14 cellular contexts compared by ENCODE assay signal in genomic region chr15:80068578-80068977, GRCh38. TPM values are rescaled to one million over a fixed set of nuclear protein-coding genes. Genes with fewer than 3 reads are reported as not detected.
DNase-seq lines count a peak whose midpoint lies in the region; ATAC-seq and TF ChIP-seq lines count a peak whose summit lies in the region.
"Had no signal": no experiment of that assay in that cellular context is flagged by ENCODE, and none has a peak within 500 bp of the region (broad histone marks: within the 10 kb centered on the region; RNA-seq: fewer than 3 reads in every experiment).

No MANE protein-coding gene starts in this region.

- ATAC-seq in mucosa of descending colon, result no peak

- intact Hi-C loops in mucosa of descending colon (cut with DNase I, micrococcal nuclease), result no loop called here

- no peak overlapping the region for H2AK5ac ChIP-seq in mesendoderm (ENCODE audit: low read length)

- H3K4ac ChIP-seq in mesendoderm (ENCODE audit: low read depth, low read length), result no peak overlapping the region

- TF ChIP-seq CTCF in GM06990 (IDR thresholded peaks at IDR 0.05; ENCODE audit: insufficient read depth, low read length, poor library complexity, severe bottlenecking) (no peak), mucosa of descending colon (IDR thresholded peaks at IDR 0.05) (no peak)

- H3K27ac ChIP-seq in ACC112 (ENCODE audit: low read depth, low read length) (peak overlapping the region; percentile 14; the same call in 1 of the 2 replicates), SK-N-MC (peak overlapping the region; percentile 89), mesendoderm (ENCODE audit: low read depth, low read length) (no peak overlapping the region)
- H3K27ac ChIP-seq: prostate gland had no signal

- H3K4me1 ChIP-seq in ACC112 (ENCODE audit: control insufficient read depth, insufficient read depth, low read length, unreplicated experiment), result peaks cover 20% of the 10 kb centered on the region
- peaks cover 31% of the 10 kb centered on the region for H3K4me1 ChIP-seq in mucosa of descending colon (ENCODE audit: low read depth)
- no peaks in the 10 kb centered on the region for H3K4me1 ChIP-seq in mesendoderm (ENCODE audit: control insufficient read depth, low read depth, low read length)
- H3K4me1 ChIP-seq: prostate gland had no signal

- H3K56ac ChIP-seq in mesendoderm (ENCODE audit: low read length), result no peak overlapping the region

- no peak overlapping the region for H3K23ac ChIP-seq in mesendoderm (ENCODE audit: low read length)

- H4K5ac ChIP-seq in mesendoderm (ENCODE audit: low read length), result no peak overlapping the region

- H2BK15ac ChIP-seq in mesendoderm (replicated peaks; ENCODE audit: low read depth), result no peak overlapping the region

- H3K79me1 ChIP-seq in mesendoderm (ENCODE audit: low read length), result no peaks in the 10 kb centered on the region

- no CpG with 5 or more reads among the region's 11 CpGs for WGBS in mesendoderm (ENCODE audit: extremely low coverage, insufficient coverage, low lambda C conversion rate)

- H3K36me3 ChIP-seq in ACC112 (ENCODE audit: insufficient read depth, low read length) (no peaks in the 10 kb centered on the region), GM06990 (ENCODE audit: control insufficient read depth, insufficient read depth, low read length) (no peaks in the 10 kb centered on the region), SK-N-MC (ENCODE audit: insufficient read depth, low read length) (no peaks in the 10 kb centered on the region), mucosa of descending colon (ENCODE audit: low read depth) (no peaks in the 10 kb centered on the region), mesendoderm (ENCODE audit: control insufficient read depth, insufficient read depth, low read length) (no peaks in the 10 kb centered on the region)
- H3K36me3 ChIP-seq: prostate gland had no signal

- H3K9me3 ChIP-seq in SK-N-MC (ENCODE audit: low read depth, low read length) (no peaks in the 10 kb centered on the region), mucosa of descending colon (no peaks in the 10 kb centered on the region)
- H3K9me3 ChIP-seq: prostate gland had no signal

- no peak overlapping the region for H3K18ac ChIP-seq in mesendoderm (ENCODE audit: low read length)

- H3K9ac ChIP-seq in SK-N-MC (ENCODE audit: insufficient read length) (peak overlapping the region; percentile 1), mesendoderm (ENCODE audit: low read length) (no peak overlapping the region)

- H3K27me3 ChIP-seq in ACC112 (ENCODE audit: insufficient read depth, low read length), result no peaks in the 10 kb centered on the region
- H3K27me3 ChIP-seq in GM06990 (replicated peaks; ENCODE audit: control insufficient read depth, insufficient read depth, low read length), result no peaks in the 10 kb centered on the region
- H3K27me3 ChIP-seq in mesendoderm (ENCODE audit: insufficient read depth, low read length, poor library complexity), result no peaks in the 10 kb centered on the region

- H2AFZ ChIP-seq in ACC112 (ENCODE audit: low read length, unreplicated experiment), result no peak overlapping the region

- H3K4me2 ChIP-seq in mesendoderm (ENCODE audit: low read length), result no peak overlapping the region

- H4K8ac ChIP-seq in mesendoderm (ENCODE audit: low read depth, low read length), result no peak overlapping the region

- no peak overlapping the region for H3K4me3 ChIP-seq in ACC112 (ENCODE audit: low read depth, low read length)
- H3K4me3 ChIP-seq in GM06990 (replicated peaks; ENCODE audit: low read depth, low read length), result no peak overlapping the region; the same call in 1 of the 2 replicates
- peak overlapping the region; percentile 60 for H3K4me3 ChIP-seq in SK-N-MC
- no peak overlapping the region for H3K4me3 ChIP-seq in mucosa of descending colon
- H3K4me3 ChIP-seq in mesendoderm (ENCODE audit: low read length), result no peak overlapping the region
- H3K4me3 ChIP-seq: prostate gland had no signal

- H2BK120ac ChIP-seq in mesendoderm (ENCODE audit: low read depth, low read length), result no peak overlapping the region

- peak; percentile 40 for DNase-seq in GM06990 (ENCODE audit: extremely low read depth, insufficient read length)
- DNase-seq in SK-N-MC (ENCODE audit: low read depth, low spot score), result no peak
- peak; percentile 43 for DNase-seq in fibroblast of the conjunctiva (ENCODE audit: low read depth)
- no peak for DNase-seq in NK-92 treated with Interleukin-12 subunit alpha and Interleukin-12 subunit beta, amount 100 ng/mL, for 24 hours (lab: John Stamatoyannopoulos, UW)
- DNase-seq in mucosa of descending colon, result no peak
- DNase-seq in effector CD8-positive, alpha-beta T cell (lab: John Stamatoyannopoulos, UW), result no peak
- DNase-seq in mesendoderm, result no peak
- DNase-seq: activated CD4-positive, alpha-beta T cell treated with anti-CD3 and anti-CD28 coated beads for 1 hour; CD4-positive, CD25-positive, alpha-beta regulatory T cell; midbrain; NCI-H187 treated with DMSO at 0.1 percent for 48 hours; stimulated activated naive CD4-positive, alpha-beta T cell treated with Interleukin-2 at 50 U/mL for 16 hours had no signal

- H3K79me2 ChIP-seq in ACC112 (ENCODE audit: control insufficient read depth, insufficient read depth, low read length, unreplicated experiment) (peaks cover 61% of the 10 kb centered on the region), mesendoderm (ENCODE audit: control insufficient read depth, insufficient read depth, low read length) (peaks cover 55% of the 10 kb centered on the region)

- H2BK5ac ChIP-seq in mesendoderm (ENCODE audit: low read length), result no peak overlapping the region

RNA-seq across cellular contexts. Expression of gene ZFAND6, which starts 9.1 kb away (rescaled TPM):
- 10 to 100 TPM; 73.0 to 83.3 (median 76.5) TPM for total RNA-seq in mucosa of descending colon
- polyA plus RNA-seq in mesendoderm (2013, experiment 1 of 2), result 112 TPM
- polyA plus RNA-seq in mesendoderm (2013, experiment 2 of 2), result 112 TPM

Comparison
In these comparisons a context has a peak if more than half of its experiments do, and no peak if none do; other contexts are left out.
1. DNase-seq: peak in GM06990 (single experiment) and fibroblast of the conjunctiva (single experiment); none in SK-N-MC (single experiment), NK-92 treated with Interleukin-12 subunit alpha and Interleukin-12 subunit beta, amount 100 ng/mL, for 24 hours (single experiment), mucosa of descending colon (0 of 3), effector CD8-positive, alpha-beta T cell (single experiment) and mesendoderm (single experiment).